Comparison of ENCODE assay signal across 25 cellular contexts in the genomic region with DNA sequence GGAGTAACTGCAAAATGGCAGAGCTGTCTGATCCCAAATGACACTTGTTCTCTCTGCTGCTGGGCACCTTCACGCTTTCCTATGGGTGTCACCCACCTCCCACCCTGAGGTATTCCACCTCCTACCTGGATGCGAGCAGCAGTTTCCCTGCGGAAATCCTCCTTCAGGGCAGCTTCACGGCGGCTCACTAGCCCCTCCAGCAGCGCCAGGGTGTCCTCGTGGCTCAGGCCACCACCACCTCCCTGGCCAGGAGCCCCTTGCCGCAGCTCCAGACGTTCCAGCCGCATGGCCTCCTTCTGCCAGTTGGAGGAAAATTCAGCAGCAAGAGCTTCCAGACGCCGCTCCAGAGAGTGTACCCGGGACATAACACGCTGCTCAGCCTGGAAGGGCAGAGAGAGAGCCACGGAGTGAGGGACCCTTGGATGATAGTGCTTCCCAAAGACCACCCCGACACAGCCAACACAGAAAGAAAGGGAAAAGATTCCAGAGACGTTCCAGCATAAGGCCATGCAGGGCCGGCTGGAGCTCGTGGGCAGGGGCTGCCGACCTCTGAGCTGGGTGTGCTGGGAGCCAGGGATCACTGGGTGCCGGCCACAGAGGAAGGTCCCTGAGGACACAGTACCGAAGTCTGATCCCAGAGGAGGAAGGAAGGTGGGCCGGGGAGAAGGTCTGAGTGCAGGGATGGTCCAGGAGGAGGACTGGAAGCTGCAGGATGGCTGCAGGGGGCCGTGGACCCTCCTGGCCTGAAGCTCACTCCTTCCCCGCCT. TPM values are rescaled to one million over a fixed set of nuclear protein-coding genes. Genes with fewer than 3 reads are reported as not detected.
DNase-seq lines count a peak whose midpoint lies in the region; ATAC-seq and TF ChIP-seq lines count a peak whose summit lies in the region.
"Had no signal": no experiment of that assay in that cellular context is flagged by ENCODE, and none has a peak within 500 bp of the region (broad histone marks: within the 10 kb centered on the region; RNA-seq: fewer than 3 reads in every experiment).

No MANE protein-coding gene starts in this region.

- H3K9me3 Mint-ChIP-seq in activated naive CD8-positive, alpha-beta T cell (ENCODE audit: low read depth), result no peaks in the 10 kb centered on the region
- no peaks in the 10 kb centered on the region for H3K9me3 Mint-ChIP-seq in activated naive CD8-positive, alpha-beta T cell treated with anti-CD3 and anti-CD28 coated beads, Interleukin-2, amount 50 U/mL, for 24 hours
- H3K9me3 Mint-ChIP-seq: activated B cell treated with CpG ODN at 0.5 μM for 24 hours, brain, type B pancreatic cell had no signal

- POLR2A ChIA-PET in OCI-LY7 (lab: Charles Lee), result no interaction called here

- no peaks in the 10 kb centered on the region for H3K79me2 ChIP-seq in OCI-LY7 (ENCODE audit: insufficient read depth, low read depth, low read length)

- H3K27ac ChIP-seq in OCI-LY7 (ENCODE audit: low read depth, low read length, poor library complexity, severe bottlenecking), result no peak overlapping the region
- H3K27ac ChIP-seq in effector memory CD4-positive, alpha-beta T cell (ENCODE audit: insufficient read depth, low read length, poor library complexity, severe bottlenecking), result peak overlapping the region; percentile 21
- H3K27ac ChIP-seq in temporal lobe (ENCODE audit: low read depth, low read length), result peak overlapping the region; percentile 99
- H3K27ac ChIP-seq: C4-2B, stomach had no signal

- no peak overlapping the region for H3K4me3 Mint-ChIP-seq in activated naive CD8-positive, alpha-beta T cell
- no peak overlapping the region for H3K4me3 Mint-ChIP-seq in activated naive CD8-positive, alpha-beta T cell treated with anti-CD3 and anti-CD28 coated beads, Interleukin-2, amount 50 U/mL, for 24 hours
- H3K4me3 Mint-ChIP-seq: activated B cell treated with CpG ODN at 0.5 μM for 24 hours, brain, type B pancreatic cell had no signal

- no peaks in the 10 kb centered on the region for H4K20me1 ChIP-seq in OCI-LY7 (ENCODE audit: insufficient read depth, low read length)

- CTCF ChIA-PET in OCI-LY7 (lab: Charles Lee; ENCODE audit: unreplicated experiment), result interaction anchor here (0.9 kb wide), 1 partner anchor 28 kb away, joined by 3 read pairs; no protein-coding TSS in a partner anchor

- peaks cover 97% of the 10 kb centered on the region for H3K36me3 ChIP-seq in OCI-LY7 (ENCODE audit: insufficient read depth, low read length)
- peaks cover 99% of the 10 kb centered on the region for H3K36me3 ChIP-seq in effector memory CD4-positive, alpha-beta T cell (ENCODE audit: control insufficient read depth, insufficient read depth, low read length)

- no peaks in the 10 kb centered on the region for H3K9me3 ChIP-seq in OCI-LY7 (ENCODE audit: low read length)
- H3K9me3 ChIP-seq in effector memory CD4-positive, alpha-beta T cell (ENCODE audit: control insufficient read depth, low read length), result no peaks in the 10 kb centered on the region
- H3K9me3 ChIP-seq: MG63, SK-N-SH, spleen, stomach had no signal

- H3K9me2 ChIP-seq in OCI-LY7 (ENCODE audit: insufficient read depth, low read length), result no peaks in the 10 kb centered on the region
- H3K9me2 ChIP-seq: SK-N-SH had no signal

- no peak overlapping the region for H3K4me3 ChIP-seq in OCI-LY7 (ENCODE audit: low read depth, low read length, poor library complexity, severe bottlenecking)
- H3K4me3 ChIP-seq in effector memory CD4-positive, alpha-beta T cell (ENCODE audit: insufficient read depth, low read depth, low read length, poor library complexity, severe bottlenecking), result no peak overlapping the region
- H3K4me3 ChIP-seq: MG63, spleen, stomach had no signal

- no peak for TF ChIP-seq CTCF in OCI-LY7 (conservative IDR thresholded peaks at IDR 0.05; ENCODE audit: low read length)

- no peaks in the 10 kb centered on the region for H3K27me3 ChIP-seq in effector memory CD4-positive, alpha-beta T cell (replicated peaks; ENCODE audit: control insufficient read depth, insufficient read depth, low read length, poor library complexity, severe bottlenecking)
- H3K27me3 ChIP-seq: MG63, spleen, stomach had no signal

- no peaks in the 10 kb centered on the region for H3K27me3 Mint-ChIP-seq in activated naive CD8-positive, alpha-beta T cell
- no peaks in the 10 kb centered on the region for H3K27me3 Mint-ChIP-seq in activated naive CD8-positive, alpha-beta T cell treated with anti-CD3 and anti-CD28 coated beads, Interleukin-2, amount 50 U/mL, for 24 hours
- H3K27me3 Mint-ChIP-seq: activated B cell treated with CpG ODN at 0.5 μM for 24 hours, brain, type B pancreatic cell had no signal

- TSS peak; percentile 53 for BruUV-seq in OCI-LY7 (replicated peaks; lab: Mats Ljungman, UMichigan)

- no peak overlapping the region for H2AFZ ChIP-seq in OCI-LY7 (ENCODE audit: low read length)

- H3K4me1 ChIP-seq in OCI-LY7 (ENCODE audit: insufficient read depth, low read length, poor library complexity, severe bottlenecking), result no peaks in the 10 kb centered on the region
- peaks cover 27% of the 10 kb centered on the region for H3K4me1 ChIP-seq in effector memory CD4-positive, alpha-beta T cell (ENCODE audit: control insufficient read depth, insufficient read depth, low read length, poor library complexity, severe bottlenecking)
- H3K4me1 ChIP-seq: stomach had no signal

- intact Hi-C loops in OCI-LY7 (cut with micrococcal nuclease; ENCODE audit: unreplicated experiment) (no loop called here), head of caudate nucleus (cut with DNase I) (no loop called here), sciatic nerve (cut with DNase I) (no loop called here)

- peaks cover under 1% of the 10 kb centered on the region for H3K36me3 Mint-ChIP-seq in activated naive CD8-positive, alpha-beta T cell
- peaks cover 55% of the 10 kb centered on the region for H3K36me3 Mint-ChIP-seq in activated naive CD8-positive, alpha-beta T cell treated with anti-CD3 and anti-CD28 coated beads, Interleukin-2, amount 50 U/mL, for 24 hours (ENCODE audit: low read depth)

- peak overlapping the region; percentile 85 for H3K27ac Mint-ChIP-seq in activated naive CD8-positive, alpha-beta T cell
- H3K27ac Mint-ChIP-seq in activated naive CD8-positive, alpha-beta T cell treated with anti-CD3 and anti-CD28 coated beads, Interleukin-2, amount 50 U/mL, for 24 hours, result no peak overlapping the region
- H3K27ac Mint-ChIP-seq: type B pancreatic cell had no signal

- H3K4me2 ChIP-seq in OCI-LY7 (ENCODE audit: low read length), result no peak overlapping the region
- H3K4me2 ChIP-seq: SK-N-SH had no signal

- no peak for ATAC-seq in activated naive CD8-positive, alpha-beta T cell treated with anti-CD3 and anti-CD28 coated beads, Interleukin-2, amount 50 U/mL, for 24 hours
- ATAC-seq in sciatic nerve, result no peak

- no peak for DNase-seq in activated naive CD8-positive, alpha-beta T cell treated with anti-CD3 and anti-CD28 coated beads, Interleukin-2, amount 50 U/mL, for 24 hours
- DNase-seq in OCI-LY7 (ENCODE audit: low spot score) (no peak), head of caudate nucleus (no peak), sciatic nerve (ENCODE audit: low spot score) (no peak), SIG-M5 treated with dmso at 0.1 percent for 504 hours (lab: John Stamatoyannopoulos, UW; ENCODE audit: unreplicated experiment) (no peak)
- DNase-seq in effector memory CD4-positive, alpha-beta T cell, result no peak
- DNase-seq: ACHN; activated B cell treated with CpG ODN at 0.5 μM for 24 hours; activated CD8-positive, alpha-beta memory T cell treated with anti-CD3 and anti-CD28 coated beads for 24 hours; activated T-cell treated with anti-CD3 and anti-CD28 coated beads, Interleukin-2, amount 50 U/mL, for 48 hours; H7; MG63; NCI-H1436; NCI-H2171 treated with DMSO at 0.1 percent for 48 hours; NCI-H524 treated with DMSO at 0.1 percent for 48 hours; SK-N-SH; spleen; stimulated activated CD4-positive, alpha-beta T cell treated with anti-CD3 and anti-CD28 coated beads, Interleukin-4, amount 100 ng/mL, for 1 hour; stomach; T-helper 9 cell had no signal

- H3K4me1 Mint-ChIP-seq in activated naive CD8-positive, alpha-beta T cell (ENCODE audit: low read depth), result peaks cover 44% of the 10 kb centered on the region
- peaks cover 11% of the 10 kb centered on the region for H3K4me1 Mint-ChIP-seq in activated naive CD8-positive, alpha-beta T cell treated with anti-CD3 and anti-CD28 coated beads, Interleukin-2, amount 50 U/mL, for 24 hours
- H3K4me1 Mint-ChIP-seq: activated B cell treated with CpG ODN at 0.5 μM for 24 hours, brain had no signal

RNA-seq across cellular contexts. Expression of gene SUN2, which starts 13.4 kb away (rescaled TPM):
- total RNA-seq in OCI-LY7 (2014; rRNA removed; shearing (Covaris generic)), result 59.1 and 67.6 TPM in 2 replicates
- total RNA-seq in OCI-LY7 (2022) (80.2 and 95.7 TPM in 2 replicates), temporal lobe (77.9 TPM), sciatic nerve (207 TPM)

RNA-seq across cellular contexts. Expression of gene GTPBP1, which starts 36.6 kb away (rescaled TPM):
- total RNA-seq in OCI-LY7 (2014; rRNA removed; shearing (Covaris generic)), result 46.1 and 51.1 TPM in 2 replicates
- total RNA-seq in OCI-LY7 (2022) (95.0 and 97.5 TPM in 2 replicates), temporal lobe (28.5 TPM), sciatic nerve (55.5 TPM)

RNA-seq across cellular contexts. Expression of gene JOSD1, which starts 41.6 kb away (rescaled TPM):
- total RNA-seq in OCI-LY7 (2014; rRNA removed; shearing (Covaris generic)), result 46.6 and 50.4 TPM in 2 replicates
- total RNA-seq in OCI-LY7 (2022), result 54.7 and 56.3 TPM in 2 replicates
- 44.5 TPM for total RNA-seq in temporal lobe
- total RNA-seq in sciatic nerve, result 54.6 TPM

RNA-seq across cellular contexts. Expression of gene DNAL4, which starts 51.6 kb away (rescaled TPM):
- total RNA-seq in OCI-LY7 (2014; rRNA removed; shearing (Covaris generic)), result 6.8 and 7.1 TPM in 2 replicates
- total RNA-seq in OCI-LY7 (2022) (6.4 and 6.6 TPM in 2 replicates), temporal lobe (17.7 TPM), sciatic nerve (11.1 TPM)
